1 cellular context compared by ENCODE assay signal in the genomic region with DNA sequence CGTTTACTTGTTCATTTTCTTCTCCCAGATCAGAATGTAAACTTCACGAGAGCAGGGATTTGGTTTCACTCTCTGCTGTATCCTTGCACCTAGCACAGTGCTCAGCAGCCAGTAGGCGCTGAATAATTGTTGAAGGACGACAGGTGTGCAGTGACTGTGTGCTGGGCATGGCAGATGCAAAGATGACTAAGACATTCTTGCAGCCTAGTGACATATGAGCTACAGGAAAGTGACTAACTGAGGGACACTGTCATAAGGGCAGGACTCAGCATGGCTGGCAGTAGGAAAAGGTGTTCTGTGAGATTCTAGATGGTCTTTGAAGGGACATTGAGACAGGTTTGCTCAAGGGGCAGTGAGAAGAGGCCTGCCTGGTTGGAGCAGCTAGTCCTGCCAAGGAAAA.
TF ChIP-seq lines count a peak whose summit lies in the region.

No MANE protein-coding gene starts in this region.

TF ChIP-seq in HepG2, 621 proteins besides CTCF, POLR2A, EP300 and RAD21 (continued from another document and continues in another):
- TF ChIP-seq, protein P1, sequence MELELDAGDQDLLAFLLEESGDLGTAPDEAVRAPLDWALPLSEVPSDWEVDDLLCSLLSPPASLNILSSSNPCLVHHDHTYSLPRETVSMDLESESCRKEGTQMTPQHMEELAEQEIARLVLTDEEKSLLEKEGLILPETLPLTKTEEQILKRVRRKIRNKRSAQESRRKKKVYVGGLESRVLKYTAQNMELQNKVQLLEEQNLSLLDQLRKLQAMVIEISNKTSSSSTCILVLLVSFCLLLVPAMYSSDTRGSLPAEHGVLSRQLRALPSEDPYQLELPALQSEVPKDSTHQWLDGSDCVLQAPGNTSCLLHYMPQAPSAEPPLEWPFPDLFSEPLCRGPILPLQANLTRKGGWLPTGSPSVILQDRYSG (CRISPR knock-in tag; IDR thresholded peaks at IDR 0.05), result no peak
- TF ChIP-seq ZSCAN25 (CRISPR knock-in tag; IDR thresholded peaks at IDR 0.05) (no peak), MAFF (IDR thresholded peaks at IDR 0.05; ENCODE audit: low read depth, low read length) (peak; percentile 69), MAFK (conservative IDR thresholded peaks at IDR 0.05 in 1 of 2, IDR thresholded peaks at IDR 0.05 in 1 of 2; ENCODE audit: low read length in 2 of 2) (peak; percentile 48 to 59; a peak in 3 of 4 replicates), CREB1 (IDR thresholded peaks at IDR 0.05) (0 out of 2 replicates have a peak, but pooled peaks have one; percentile 25), CREB1 (CRISPR knock-in tag; IDR thresholded peaks at IDR 0.05) (no peak), CAMTA2 (CRISPR knock-in tag; IDR thresholded peaks at IDR 0.05; ENCODE audit: borderline replicate concordance) (no peak), TEAD3 (CRISPR knock-in tag; optimal IDR thresholded peaks at IDR 0.05; ENCODE audit: borderline replicate concordance) (peak; percentile 77), ZNF761 (CRISPR knock-in tag; conservative IDR thresholded peaks at IDR 0.05) (no peak), ZNF337 (CRISPR knock-in tag; IDR thresholded peaks at IDR 0.05; ENCODE audit: borderline replicate concordance, low read depth) (no peak), ZNF12 (CRISPR knock-in tag; IDR thresholded peaks at IDR 0.05) (peak; percentile 72), SPEN (CRISPR knock-in tag; IDR thresholded peaks at IDR 0.05; ENCODE audit: low read depth) (no peak), AGO1 (IDR thresholded peaks at IDR 0.05; ENCODE audit: low read depth, low read length, poor library complexity, severe bottlenecking) (no peak), ZNF644 (CRISPR knock-in tag; IDR thresholded peaks at IDR 0.05; ENCODE audit: low read depth) (0 out of 2 replicates have a peak, but pooled peaks have one; percentile 51), ZMYM3 (CRISPR knock-in tag; IDR thresholded peaks at IDR 0.05) (peak; percentile 79), SMC3 (IDR thresholded peaks at IDR 0.05; ENCODE audit: low read length) (0 out of 2 replicates have a peak, but pooled peaks have one; percentile 6), PHF21A (CRISPR knock-in tag; IDR thresholded peaks at IDR 0.05) (no peak), ZNF572 (CRISPR knock-in tag; IDR thresholded peaks at IDR 0.05) (no peak), ZNF598 (CRISPR knock-in tag; IDR thresholded peaks at IDR 0.05; ENCODE audit: borderline replicate concordance) (no peak), ZNF274 (CRISPR knock-in tag; IDR thresholded peaks at IDR 0.05) (no peak), ZNF34 (CRISPR knock-in tag; IDR thresholded peaks at IDR 0.05; ENCODE audit: borderline replicate concordance) (no peak), ZNF549 (CRISPR knock-in tag; IDR thresholded peaks at IDR 0.05) (no peak), PCBP2 (optimal IDR thresholded peaks at IDR 0.05; ENCODE audit: low read depth, low read length, poor library complexity, severe bottlenecking) (no peak), ZBTB21 (CRISPR knock-in tag; IDR thresholded peaks at IDR 0.05) (0 out of 2 replicates have a peak, but pooled peaks have one; percentile 21), ZNF292 (CRISPR knock-in tag; IDR thresholded peaks at IDR 0.05; ENCODE audit: borderline replicate concordance, low read depth) (no peak), RFX1 (IDR thresholded peaks at IDR 0.05) (no peak), ATAD3A (CRISPR knock-in tag; IDR thresholded peaks at IDR 0.05) (no peak), HDAC2 (CRISPR knock-in tag; IDR thresholded peaks at IDR 0.05) (no peak), ARNT2 (CRISPR knock-in tag; IDR thresholded peaks at IDR 0.05; ENCODE audit: low read depth) (no peak), ZNF446 (CRISPR knock-in tag; IDR thresholded peaks at IDR 0.05) (0 out of 2 replicates have a peak, but pooled peaks have one; percentile 26), ZNF557 (CRISPR knock-in tag; IDR thresholded peaks at IDR 0.05) (no peak)
- TF ChIP-seq, protein P2, sequence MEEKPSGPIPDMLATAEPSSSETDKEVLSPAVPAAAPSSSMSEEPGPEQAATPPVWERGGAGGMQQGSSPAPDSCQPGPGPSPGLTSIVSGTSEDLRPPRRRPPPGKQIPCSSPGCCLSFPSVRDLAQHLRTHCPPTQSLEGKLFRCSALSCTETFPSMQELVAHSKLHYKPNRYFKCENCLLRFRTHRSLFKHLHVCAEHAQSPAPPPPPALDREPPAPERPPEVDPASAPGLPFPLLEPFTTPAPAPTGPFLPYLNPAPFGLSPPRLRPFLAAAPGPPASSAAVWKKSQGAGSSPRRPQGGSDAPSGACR (CRISPR knock-in tag; IDR thresholded peaks at IDR 0.05), result no peak
- TF ChIP-seq, protein P3, sequence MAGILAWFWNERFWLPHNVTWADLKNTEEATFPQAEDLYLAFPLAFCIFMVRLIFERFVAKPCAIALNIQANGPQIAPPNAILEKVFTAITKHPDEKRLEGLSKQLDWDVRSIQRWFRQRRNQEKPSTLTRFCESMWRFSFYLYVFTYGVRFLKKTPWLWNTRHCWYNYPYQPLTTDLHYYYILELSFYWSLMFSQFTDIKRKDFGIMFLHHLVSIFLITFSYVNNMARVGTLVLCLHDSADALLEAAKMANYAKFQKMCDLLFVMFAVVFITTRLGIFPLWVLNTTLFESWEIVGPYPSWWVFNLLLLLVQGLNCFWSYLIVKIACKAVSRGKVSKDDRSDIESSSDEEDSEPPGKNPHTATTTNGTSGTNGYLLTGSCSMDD (CRISPR knock-in tag; IDR thresholded peaks at IDR 0.05), result no peak
- TF ChIP-seq, protein P4, sequence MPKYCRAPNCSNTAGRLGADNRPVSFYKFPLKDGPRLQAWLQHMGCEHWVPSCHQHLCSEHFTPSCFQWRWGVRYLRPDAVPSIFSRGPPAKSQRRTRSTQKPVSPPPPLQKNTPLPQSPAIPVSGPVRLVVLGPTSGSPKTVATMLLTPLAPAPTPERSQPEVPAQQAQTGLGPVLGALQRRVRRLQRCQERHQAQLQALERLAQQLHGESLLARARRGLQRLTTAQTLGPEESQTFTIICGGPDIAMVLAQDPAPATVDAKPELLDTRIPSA (CRISPR knock-in tag; IDR thresholded peaks at IDR 0.05; ENCODE audit: borderline replicate concordance), result no peak
- TF ChIP-seq, protein P5, sequence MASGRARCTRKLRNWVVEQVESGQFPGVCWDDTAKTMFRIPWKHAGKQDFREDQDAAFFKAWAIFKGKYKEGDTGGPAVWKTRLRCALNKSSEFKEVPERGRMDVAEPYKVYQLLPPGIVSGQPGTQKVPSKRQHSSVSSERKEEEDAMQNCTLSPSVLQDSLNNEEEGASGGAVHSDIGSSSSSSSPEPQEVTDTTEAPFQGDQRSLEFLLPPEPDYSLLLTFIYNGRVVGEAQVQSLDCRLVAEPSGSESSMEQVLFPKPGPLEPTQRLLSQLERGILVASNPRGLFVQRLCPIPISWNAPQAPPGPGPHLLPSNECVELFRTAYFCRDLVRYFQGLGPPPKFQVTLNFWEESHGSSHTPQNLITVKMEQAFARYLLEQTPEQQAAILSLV (CRISPR knock-in tag; IDR thresholded peaks at IDR 0.05; ENCODE audit: borderline replicate concordance), result no peak
- TF ChIP-seq, protein P6, sequence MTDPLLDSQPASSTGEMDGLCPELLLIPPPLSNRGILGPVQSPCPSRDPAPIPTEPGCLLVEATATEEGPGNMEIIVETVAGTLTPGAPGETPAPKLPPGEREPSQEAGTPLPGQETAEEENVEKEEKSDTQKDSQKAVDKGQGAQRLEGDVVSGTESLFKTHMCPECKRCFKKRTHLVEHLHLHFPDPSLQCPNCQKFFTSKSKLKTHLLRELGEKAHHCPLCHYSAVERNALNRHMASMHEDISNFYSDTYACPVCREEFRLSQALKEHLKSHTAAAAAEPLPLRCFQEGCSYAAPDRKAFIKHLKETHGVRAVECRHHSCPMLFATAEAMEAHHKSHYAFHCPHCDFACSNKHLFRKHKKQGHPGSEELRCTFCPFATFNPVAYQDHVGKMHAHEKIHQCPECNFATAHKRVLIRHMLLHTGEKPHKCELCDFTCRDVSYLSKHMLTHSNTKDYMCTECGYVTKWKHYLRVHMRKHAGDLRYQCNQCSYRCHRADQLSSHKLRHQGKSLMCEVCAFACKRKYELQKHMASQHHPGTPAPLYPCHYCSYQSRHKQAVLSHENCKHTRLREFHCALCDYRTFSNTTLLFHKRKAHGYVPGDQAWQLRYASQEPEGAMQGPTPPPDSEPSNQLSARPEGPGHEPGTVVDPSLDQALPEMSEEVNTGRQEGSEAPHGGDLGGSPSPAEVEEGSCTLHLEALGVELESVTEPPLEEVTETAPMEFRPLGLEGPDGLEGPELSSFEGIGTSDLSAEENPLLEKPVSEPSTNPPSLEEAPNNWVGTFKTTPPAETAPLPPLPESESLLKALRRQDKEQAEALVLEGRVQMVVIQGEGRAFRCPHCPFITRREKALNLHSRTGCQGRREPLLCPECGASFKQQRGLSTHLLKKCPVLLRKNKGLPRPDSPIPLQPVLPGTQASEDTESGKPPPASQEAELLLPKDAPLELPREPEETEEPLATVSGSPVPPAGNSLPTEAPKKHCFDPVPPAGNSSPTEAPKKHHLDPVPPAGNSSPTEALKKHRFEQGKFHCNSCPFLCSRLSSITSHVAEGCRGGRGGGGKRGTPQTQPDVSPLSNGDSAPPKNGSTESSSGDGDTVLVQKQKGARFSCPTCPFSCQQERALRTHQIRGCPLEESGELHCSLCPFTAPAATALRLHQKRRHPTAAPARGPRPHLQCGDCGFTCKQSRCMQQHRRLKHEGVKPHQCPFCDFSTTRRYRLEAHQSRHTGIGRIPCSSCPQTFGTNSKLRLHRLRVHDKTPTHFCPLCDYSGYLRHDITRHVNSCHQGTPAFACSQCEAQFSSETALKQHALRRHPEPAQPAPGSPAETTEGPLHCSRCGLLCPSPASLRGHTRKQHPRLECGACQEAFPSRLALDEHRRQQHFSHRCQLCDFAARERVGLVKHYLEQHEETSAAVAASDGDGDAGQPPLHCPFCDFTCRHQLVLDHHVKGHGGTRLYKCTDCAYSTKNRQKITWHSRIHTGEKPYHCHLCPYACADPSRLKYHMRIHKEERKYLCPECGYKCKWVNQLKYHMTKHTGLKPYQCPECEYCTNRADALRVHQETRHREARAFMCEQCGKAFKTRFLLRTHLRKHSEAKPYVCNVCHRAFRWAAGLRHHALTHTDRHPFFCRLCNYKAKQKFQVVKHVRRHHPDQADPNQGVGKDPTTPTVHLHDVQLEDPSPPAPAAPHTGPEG (CRISPR knock-in tag; IDR thresholded peaks at IDR 0.05), result no peak
- TF ChIP-seq, protein P7, sequence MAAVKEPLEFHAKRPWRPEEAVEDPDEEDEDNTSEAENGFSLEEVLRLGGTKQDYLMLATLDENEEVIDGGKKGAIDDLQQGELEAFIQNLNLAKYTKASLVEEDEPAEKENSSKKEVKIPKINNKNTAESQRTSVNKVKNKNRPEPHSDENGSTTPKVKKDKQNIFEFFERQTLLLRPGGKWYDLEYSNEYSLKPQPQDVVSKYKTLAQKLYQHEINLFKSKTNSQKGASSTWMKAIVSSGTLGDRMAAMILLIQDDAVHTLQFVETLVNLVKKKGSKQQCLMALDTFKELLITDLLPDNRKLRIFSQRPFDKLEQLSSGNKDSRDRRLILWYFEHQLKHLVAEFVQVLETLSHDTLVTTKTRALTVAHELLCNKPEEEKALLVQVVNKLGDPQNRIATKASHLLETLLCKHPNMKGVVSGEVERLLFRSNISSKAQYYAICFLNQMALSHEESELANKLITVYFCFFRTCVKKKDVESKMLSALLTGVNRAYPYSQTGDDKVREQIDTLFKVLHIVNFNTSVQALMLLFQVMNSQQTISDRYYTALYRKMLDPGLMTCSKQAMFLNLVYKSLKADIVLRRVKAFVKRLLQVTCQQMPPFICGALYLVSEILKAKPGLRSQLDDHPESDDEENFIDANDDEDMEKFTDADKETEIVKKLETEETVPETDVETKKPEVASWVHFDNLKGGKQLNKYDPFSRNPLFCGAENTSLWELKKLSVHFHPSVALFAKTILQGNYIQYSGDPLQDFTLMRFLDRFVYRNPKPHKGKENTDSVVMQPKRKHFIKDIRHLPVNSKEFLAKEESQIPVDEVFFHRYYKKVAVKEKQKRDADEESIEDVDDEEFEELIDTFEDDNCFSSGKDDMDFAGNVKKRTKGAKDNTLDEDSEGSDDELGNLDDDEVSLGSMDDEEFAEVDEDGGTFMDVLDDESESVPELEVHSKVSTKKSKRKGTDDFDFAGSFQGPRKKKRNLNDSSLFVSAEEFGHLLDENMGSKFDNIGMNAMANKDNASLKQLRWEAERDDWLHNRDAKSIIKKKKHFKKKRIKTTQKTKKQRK (IDR thresholded peaks at IDR 0.05; ENCODE audit: low read length), result no peak
- TF ChIP-seq, protein P8, sequence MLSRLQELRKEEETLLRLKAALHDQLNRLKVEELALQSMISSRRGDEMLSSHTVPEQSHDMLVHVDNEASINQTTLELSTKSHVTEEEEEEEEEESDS (CRISPR knock-in tag; IDR thresholded peaks at IDR 0.05; ENCODE audit: borderline replicate concordance), result no peak
- TF ChIP-seq, protein P9, sequence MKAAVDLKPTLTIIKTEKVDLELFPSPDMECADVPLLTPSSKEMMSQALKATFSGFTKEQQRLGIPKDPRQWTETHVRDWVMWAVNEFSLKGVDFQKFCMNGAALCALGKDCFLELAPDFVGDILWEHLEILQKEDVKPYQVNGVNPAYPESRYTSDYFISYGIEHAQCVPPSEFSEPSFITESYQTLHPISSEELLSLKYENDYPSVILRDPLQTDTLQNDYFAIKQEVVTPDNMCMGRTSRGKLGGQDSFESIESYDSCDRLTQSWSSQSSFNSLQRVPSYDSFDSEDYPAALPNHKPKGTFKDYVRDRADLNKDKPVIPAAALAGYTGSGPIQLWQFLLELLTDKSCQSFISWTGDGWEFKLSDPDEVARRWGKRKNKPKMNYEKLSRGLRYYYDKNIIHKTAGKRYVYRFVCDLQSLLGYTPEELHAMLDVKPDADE (CRISPR knock-in tag; IDR thresholded peaks at IDR 0.05), result no peak
- TF ChIP-seq, protein P10, sequence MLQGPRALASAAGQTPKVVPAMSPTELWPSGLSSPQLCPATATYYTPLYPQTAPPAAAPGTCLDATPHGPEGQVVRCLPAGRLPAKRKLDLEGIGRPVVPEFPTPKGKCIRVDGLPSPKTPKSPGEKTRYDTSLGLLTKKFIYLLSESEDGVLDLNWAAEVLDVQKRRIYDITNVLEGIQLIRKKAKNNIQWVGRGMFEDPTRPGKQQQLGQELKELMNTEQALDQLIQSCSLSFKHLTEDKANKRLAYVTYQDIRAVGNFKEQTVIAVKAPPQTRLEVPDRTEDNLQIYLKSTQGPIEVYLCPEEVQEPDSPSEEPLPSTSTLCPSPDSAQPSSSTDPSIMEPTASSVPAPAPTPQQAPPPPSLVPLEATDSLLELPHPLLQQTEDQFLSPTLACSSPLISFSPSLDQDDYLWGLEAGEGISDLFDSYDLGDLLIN (CRISPR knock-in tag; IDR thresholded peaks at IDR 0.05; ENCODE audit: borderline replicate concordance), result no peak
- TF ChIP-seq, protein P11, sequence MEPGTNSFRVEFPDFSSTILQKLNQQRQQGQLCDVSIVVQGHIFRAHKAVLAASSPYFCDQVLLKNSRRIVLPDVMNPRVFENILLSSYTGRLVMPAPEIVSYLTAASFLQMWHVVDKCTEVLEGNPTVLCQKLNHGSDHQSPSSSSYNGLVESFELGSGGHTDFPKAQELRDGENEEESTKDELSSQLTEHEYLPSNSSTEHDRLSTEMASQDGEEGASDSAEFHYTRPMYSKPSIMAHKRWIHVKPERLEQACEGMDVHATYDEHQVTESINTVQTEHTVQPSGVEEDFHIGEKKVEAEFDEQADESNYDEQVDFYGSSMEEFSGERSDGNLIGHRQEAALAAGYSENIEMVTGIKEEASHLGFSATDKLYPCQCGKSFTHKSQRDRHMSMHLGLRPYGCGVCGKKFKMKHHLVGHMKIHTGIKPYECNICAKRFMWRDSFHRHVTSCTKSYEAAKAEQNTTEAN (CRISPR knock-in tag; conservative IDR thresholded peaks at IDR 0.05), result no peak
